ENCODE assay signal across 1 cellular context in genomic region chr17:80991645-80992076, GRCh38.
TF ChIP-seq lines count a peak whose summit lies in the region.

Gene CHMP6 (plus strand): TSS chr17:80991841. CDS start chr17:80991919, 78 bp downstream.

TF ChIP-seq in HepG2, 621 proteins besides CTCF, POLR2A, EP300 and RAD21 (continued from another document and continues in another):
- TF ChIP-seq, protein P1, sequence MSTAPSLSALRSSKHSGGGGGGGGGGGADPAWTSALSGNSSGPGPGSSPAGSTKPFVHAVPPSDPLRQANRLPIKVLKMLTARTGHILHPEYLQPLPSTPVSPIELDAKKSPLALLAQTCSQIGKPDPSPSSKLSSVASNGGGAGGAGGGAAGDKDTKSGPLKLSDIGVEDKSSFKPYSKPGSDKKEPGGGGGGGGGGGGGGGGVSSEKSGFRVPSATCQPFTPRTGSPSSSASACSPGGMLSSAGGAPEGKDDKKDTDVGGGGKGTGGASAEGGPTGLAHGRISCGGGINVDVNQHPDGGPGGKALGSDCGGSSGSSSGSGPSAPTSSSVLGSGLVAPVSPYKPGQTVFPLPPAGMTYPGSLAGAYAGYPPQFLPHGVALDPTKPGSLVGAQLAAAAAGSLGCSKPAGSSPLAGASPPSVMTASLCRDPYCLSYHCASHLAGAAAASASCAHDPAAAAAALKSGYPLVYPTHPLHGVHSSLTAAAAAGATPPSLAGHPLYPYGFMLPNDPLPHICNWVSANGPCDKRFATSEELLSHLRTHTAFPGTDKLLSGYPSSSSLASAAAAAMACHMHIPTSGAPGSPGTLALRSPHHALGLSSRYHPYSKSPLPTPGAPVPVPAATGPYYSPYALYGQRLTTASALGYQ (CRISPR knock-in tag; IDR thresholded peaks at IDR 0.05): 0 out of 2 replicates have a peak, but pooled peaks have one; percentile 32
- TF ChIP-seq ZNF382 (CRISPR knock-in tag; IDR thresholded peaks at IDR 0.05; ENCODE audit: borderline replicate concordance) (no peak), ZNF33A (CRISPR knock-in tag; IDR thresholded peaks at IDR 0.05; ENCODE audit: borderline replicate concordance) (no peak), CCAR2 (optimal IDR thresholded peaks at IDR 0.05; ENCODE audit: low read depth, low read length) (no peak), BRD4 (CRISPR knock-in tag; IDR thresholded peaks at IDR 0.05) (no peak), ZNF225 (CRISPR knock-in tag; IDR thresholded peaks at IDR 0.05) (peak; percentile 31; the same call in 1 of the 2 replicates), ZNF329 (CRISPR knock-in tag; IDR thresholded peaks at IDR 0.05; ENCODE audit: low read depth) (no peak), ZSCAN25 (CRISPR knock-in tag; IDR thresholded peaks at IDR 0.05) (no peak), KDM5A (IDR thresholded peaks at IDR 0.05; ENCODE audit: borderline replicate concordance, low read length) (peak; percentile 90), FOXA3 (CRISPR knock-in tag; IDR thresholded peaks at IDR 0.05) (peak; percentile 37), GTF3A (CRISPR knock-in tag; conservative IDR thresholded peaks at IDR 0.05) (peak; percentile 81; the same call in 1 of the 2 replicates), TOPORS (CRISPR knock-in tag; IDR thresholded peaks at IDR 0.05) (peak; percentile 6; the same call in 1 of the 2 replicates), MYNN (CRISPR knock-in tag; IDR thresholded peaks at IDR 0.05; ENCODE audit: low read depth) (no peak), CCDC6 (CRISPR knock-in tag; IDR thresholded peaks at IDR 0.05) (peak; percentile 65; the same call in 1 of the 2 replicates), HOXA5 (CRISPR knock-in tag; IDR thresholded peaks at IDR 0.05) (no peak), ZNF598 (CRISPR knock-in tag; IDR thresholded peaks at IDR 0.05; ENCODE audit: borderline replicate concordance) (no peak), MEIS1 (CRISPR knock-in tag; IDR thresholded peaks at IDR 0.05; ENCODE audit: borderline replicate concordance) (no peak), NR2F1 (CRISPR knock-in tag; IDR thresholded peaks at IDR 0.05) (no peak), ZNF12 (CRISPR knock-in tag; IDR thresholded peaks at IDR 0.05) (no peak), MYC (CRISPR knock-in tag; IDR thresholded peaks at IDR 0.05; ENCODE audit: borderline replicate concordance) (no peak; the same call in 1 of the 2 replicates), SETDB1 (CRISPR knock-in tag; IDR thresholded peaks at IDR 0.05; ENCODE audit: borderline replicate concordance) (no peak), ZFYVE20 (CRISPR knock-in tag; IDR thresholded peaks at IDR 0.05; ENCODE audit: borderline replicate concordance, low read depth) (no peak), HNRNPK (IDR thresholded peaks at IDR 0.05; ENCODE audit: low read depth, low read length, poor library complexity, severe bottlenecking) (no peak), ZNF530 (CRISPR knock-in tag; IDR thresholded peaks at IDR 0.05; ENCODE audit: low read depth) (no peak), KDM4B (CRISPR knock-in tag; IDR thresholded peaks at IDR 0.05) (no peak), BCL6 (CRISPR knock-in tag; IDR thresholded peaks at IDR 0.05) (0 out of 2 replicates have a peak, but pooled peaks have one; percentile 4), ZFY (CRISPR knock-in tag; IDR thresholded peaks at IDR 0.05) (peak; percentile 90), HDAC2 (CRISPR knock-in tag; IDR thresholded peaks at IDR 0.05) (no peak), GRHL1 (CRISPR knock-in tag; conservative IDR thresholded peaks at IDR 0.05) (no peak), NFIC (IDR thresholded peaks at IDR 0.05; ENCODE audit: low read length) (no peak), KLF16 (CRISPR knock-in tag; IDR thresholded peaks at IDR 0.05) (peak in 1 of 2 experiments; percentile 28; a peak in 1 of 4 replicates), ZNF775 (CRISPR knock-in tag; IDR thresholded peaks at IDR 0.05; ENCODE audit: borderline replicate concordance) (no peak), ZNF776 (CRISPR knock-in tag; IDR thresholded peaks at IDR 0.05) (peak; percentile 50; the same call in 1 of the 2 replicates), E2F1 (CRISPR knock-in tag; IDR thresholded peaks at IDR 0.05) (no peak), MLXIP (CRISPR knock-in tag; IDR thresholded peaks at IDR 0.05; ENCODE audit: borderline replicate concordance) (no peak), ZNF160 (CRISPR knock-in tag; IDR thresholded peaks at IDR 0.05) (no peak; the same call in 1 of the 2 replicates), GABPB1 (CRISPR knock-in tag; IDR thresholded peaks at IDR 0.05) (peak; percentile 68; the same call in 1 of the 2 replicates)
- TF ChIP-seq, protein P2, sequence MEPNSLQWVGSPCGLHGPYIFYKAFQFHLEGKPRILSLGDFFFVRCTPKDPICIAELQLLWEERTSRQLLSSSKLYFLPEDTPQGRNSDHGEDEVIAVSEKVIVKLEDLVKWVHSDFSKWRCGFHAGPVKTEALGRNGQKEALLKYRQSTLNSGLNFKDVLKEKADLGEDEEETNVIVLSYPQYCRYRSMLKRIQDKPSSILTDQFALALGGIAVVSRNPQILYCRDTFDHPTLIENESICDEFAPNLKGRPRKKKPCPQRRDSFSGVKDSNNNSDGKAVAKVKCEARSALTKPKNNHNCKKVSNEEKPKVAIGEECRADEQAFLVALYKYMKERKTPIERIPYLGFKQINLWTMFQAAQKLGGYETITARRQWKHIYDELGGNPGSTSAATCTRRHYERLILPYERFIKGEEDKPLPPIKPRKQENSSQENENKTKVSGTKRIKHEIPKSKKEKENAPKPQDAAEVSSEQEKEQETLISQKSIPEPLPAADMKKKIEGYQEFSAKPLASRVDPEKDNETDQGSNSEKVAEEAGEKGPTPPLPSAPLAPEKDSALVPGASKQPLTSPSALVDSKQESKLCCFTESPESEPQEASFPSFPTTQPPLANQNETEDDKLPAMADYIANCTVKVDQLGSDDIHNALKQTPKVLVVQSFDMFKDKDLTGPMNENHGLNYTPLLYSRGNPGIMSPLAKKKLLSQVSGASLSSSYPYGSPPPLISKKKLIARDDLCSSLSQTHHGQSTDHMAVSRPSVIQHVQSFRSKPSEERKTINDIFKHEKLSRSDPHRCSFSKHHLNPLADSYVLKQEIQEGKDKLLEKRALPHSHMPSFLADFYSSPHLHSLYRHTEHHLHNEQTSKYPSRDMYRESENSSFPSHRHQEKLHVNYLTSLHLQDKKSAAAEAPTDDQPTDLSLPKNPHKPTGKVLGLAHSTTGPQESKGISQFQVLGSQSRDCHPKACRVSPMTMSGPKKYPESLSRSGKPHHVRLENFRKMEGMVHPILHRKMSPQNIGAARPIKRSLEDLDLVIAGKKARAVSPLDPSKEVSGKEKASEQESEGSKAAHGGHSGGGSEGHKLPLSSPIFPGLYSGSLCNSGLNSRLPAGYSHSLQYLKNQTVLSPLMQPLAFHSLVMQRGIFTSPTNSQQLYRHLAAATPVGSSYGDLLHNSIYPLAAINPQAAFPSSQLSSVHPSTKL (CRISPR knock-in tag; IDR thresholded peaks at IDR 0.05): no peak
- TF ChIP-seq, protein P3, sequence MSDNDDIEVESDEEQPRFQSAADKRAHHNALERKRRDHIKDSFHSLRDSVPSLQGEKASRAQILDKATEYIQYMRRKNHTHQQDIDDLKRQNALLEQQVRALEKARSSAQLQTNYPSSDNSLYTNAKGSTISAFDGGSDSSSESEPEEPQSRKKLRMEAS (IDR thresholded peaks at IDR 0.05): peak; percentile 67
- TF ChIP-seq, protein P4, sequence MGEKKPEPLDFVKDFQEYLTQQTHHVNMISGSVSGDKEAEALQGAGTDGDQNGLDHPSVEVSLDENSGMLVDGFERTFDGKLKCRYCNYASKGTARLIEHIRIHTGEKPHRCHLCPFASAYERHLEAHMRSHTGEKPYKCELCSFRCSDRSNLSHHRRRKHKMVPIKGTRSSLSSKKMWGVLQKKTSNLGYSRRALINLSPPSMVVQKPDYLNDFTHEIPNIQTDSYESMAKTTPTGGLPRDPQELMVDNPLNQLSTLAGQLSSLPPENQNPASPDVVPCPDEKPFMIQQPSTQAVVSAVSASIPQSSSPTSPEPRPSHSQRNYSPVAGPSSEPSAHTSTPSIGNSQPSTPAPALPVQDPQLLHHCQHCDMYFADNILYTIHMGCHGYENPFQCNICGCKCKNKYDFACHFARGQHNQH (CRISPR knock-in tag; IDR thresholded peaks at IDR 0.05): no peak
- TF ChIP-seq, protein P5, sequence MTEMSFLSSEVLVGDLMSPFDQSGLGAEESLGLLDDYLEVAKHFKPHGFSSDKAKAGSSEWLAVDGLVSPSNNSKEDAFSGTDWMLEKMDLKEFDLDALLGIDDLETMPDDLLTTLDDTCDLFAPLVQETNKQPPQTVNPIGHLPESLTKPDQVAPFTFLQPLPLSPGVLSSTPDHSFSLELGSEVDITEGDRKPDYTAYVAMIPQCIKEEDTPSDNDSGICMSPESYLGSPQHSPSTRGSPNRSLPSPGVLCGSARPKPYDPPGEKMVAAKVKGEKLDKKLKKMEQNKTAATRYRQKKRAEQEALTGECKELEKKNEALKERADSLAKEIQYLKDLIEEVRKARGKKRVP (CRISPR knock-in tag; IDR thresholded peaks at IDR 0.05): no peak
- TF ChIP-seq, protein P6, sequence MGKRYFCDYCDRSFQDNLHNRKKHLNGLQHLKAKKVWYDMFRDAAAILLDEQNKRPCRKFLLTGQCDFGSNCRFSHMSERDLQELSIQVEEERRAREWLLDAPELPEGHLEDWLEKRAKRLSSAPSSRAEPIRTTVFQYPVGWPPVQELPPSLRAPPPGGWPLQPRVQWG (CRISPR knock-in tag; IDR thresholded peaks at IDR 0.05; ENCODE audit: borderline replicate concordance, low read depth): no peak
- TF ChIP-seq, protein P7, sequence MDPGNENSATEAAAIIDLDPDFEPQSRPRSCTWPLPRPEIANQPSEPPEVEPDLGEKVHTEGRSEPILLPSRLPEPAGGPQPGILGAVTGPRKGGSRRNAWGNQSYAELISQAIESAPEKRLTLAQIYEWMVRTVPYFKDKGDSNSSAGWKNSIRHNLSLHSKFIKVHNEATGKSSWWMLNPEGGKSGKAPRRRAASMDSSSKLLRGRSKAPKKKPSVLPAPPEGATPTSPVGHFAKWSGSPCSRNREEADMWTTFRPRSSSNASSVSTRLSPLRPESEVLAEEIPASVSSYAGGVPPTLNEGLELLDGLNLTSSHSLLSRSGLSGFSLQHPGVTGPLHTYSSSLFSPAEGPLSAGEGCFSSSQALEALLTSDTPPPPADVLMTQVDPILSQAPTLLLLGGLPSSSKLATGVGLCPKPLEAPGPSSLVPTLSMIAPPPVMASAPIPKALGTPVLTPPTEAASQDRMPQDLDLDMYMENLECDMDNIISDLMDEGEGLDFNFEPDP (CRISPR knock-in tag; conservative IDR thresholded peaks at IDR 0.05): no peak
